ENCODE assay signal across 8 cellular contexts in genomic region chr6:36977470-36977941, GRCh38. TPM values are rescaled to one million over a fixed set of nuclear protein-coding genes. Genes with fewer than 3 reads are reported as not detected.
A peak's percentile ranks its signal among the peaks of the same experiment; 100 is the strongest.
DNase-seq lines count a peak whose midpoint lies in the region; ATAC-seq and TF ChIP-seq lines count a peak whose summit lies in the region.

No MANE protein-coding gene starts in this region.

- H3K36me3 Mint-ChIP-seq in CD14-positive monocyte (peaks cover 86 to 93% of the 10 kb centered on the region in 2 donors), nephron progenitor cell (ENCODE audit: low read depth) (peaks cover 38% of the 10 kb centered on the region)
- peaks cover 71% of the 10 kb centered on the region for H3K36me3 Mint-ChIP-seq in central memory CD8-positive, alpha-beta T cell (ENCODE audit: insufficient read depth)

- intact Hi-C loops in CD14-positive monocyte (cut with micrococcal nuclease) = loop anchor here in 1 of 2 donors (5.0 kb wide), 1 partner anchor 40 kb away; no protein-coding TSS in a partner anchor

- H3K4me3 Mint-ChIP-seq in CD14-positive monocyte (no peak overlapping the region), nephron progenitor cell (no peak overlapping the region)
- H3K4me3 Mint-ChIP-seq in central memory CD8-positive, alpha-beta T cell = no peak overlapping the region

- peak; percentile 43 for ATAC-seq in central memory CD8-positive, alpha-beta T cell (replicated peaks; ENCODE audit: extremely low read depth, poor library complexity, severe bottlenecking)
- ATAC-seq in HG03457 (IDR thresholded peaks at IDR 0.05; ENCODE audit: unreplicated experiment) = no peak
- ATAC-seq in HG03439 (IDR thresholded peaks at IDR 0.05; ENCODE audit: unreplicated experiment) = no peak

- no peak overlapping the region for H3K27ac ChIP-seq in HL-60 (replicated peaks)

- H3K27ac Mint-ChIP-seq in CD14-positive monocyte (peak overlapping the region in 3 of 7 donors; percentile 4 to 32 (median 5)), nephron progenitor cell (no peak overlapping the region)
- H3K27ac Mint-ChIP-seq in central memory CD8-positive, alpha-beta T cell (ENCODE audit: low read depth) = no peak overlapping the region

- no peaks in the 10 kb centered on the region for H3K27me3 ChIP-seq in HL-60 (ENCODE audit: insufficient read depth, poor library complexity, severe bottlenecking)

- TF ChIP-seq CTCF in CD14-positive monocyte (IDR thresholded peaks at IDR 0.05) (peak; percentile 45), HL-60 (IDR thresholded peaks at IDR 0.05; ENCODE audit: insufficient read depth, low read length) (peak; percentile 28), nephron progenitor cell (IDR thresholded peaks at IDR 0.05) (peak; percentile 41)

- no peaks in the 10 kb centered on the region for H3K9me3 Mint-ChIP-seq in CD14-positive monocyte
- H3K9me3 Mint-ChIP-seq in central memory CD8-positive, alpha-beta T cell = no peaks in the 10 kb centered on the region
- H3K9me3 Mint-ChIP-seq in nephron progenitor cell = no peaks in the 10 kb centered on the region

- DNase-seq in CD14-positive monocyte (ENCODE audit: low spot score) (no peak), HL-60 (ENCODE audit: low read depth in 1 of 2, low spot score in 1 of 2) (no peak), nephron progenitor cell (peak; percentile 41), midbrain (lab: John Stamatoyannopoulos, UW) (no peak), HUDEP-2 (lab: John Stamatoyannopoulos, UW; ENCODE audit: unreplicated experiment in 76 of 76) (no peak)
- no peak for DNase-seq in central memory CD8-positive, alpha-beta T cell (ENCODE audit: low spot score in 2 of 2)

- H3K4me3 ChIP-seq in HL-60 (replicated peaks; ENCODE audit: insufficient read depth, low read length) = no peak overlapping the region

- peaks cover 0 to 1% (median 0%) of the 10 kb centered on the region in 3 donors for H3K27me3 Mint-ChIP-seq in CD14-positive monocyte (ENCODE audit: low read depth in 3 of 3)
- H3K27me3 Mint-ChIP-seq in central memory CD8-positive, alpha-beta T cell = no peaks in the 10 kb centered on the region
- H3K27me3 Mint-ChIP-seq in nephron progenitor cell (ENCODE audit: low read depth, poor library complexity) = no peaks in the 10 kb centered on the region

- H3K4me1 Mint-ChIP-seq in CD14-positive monocyte (peaks cover 6% of the 10 kb centered on the region), nephron progenitor cell (peaks cover 41% of the 10 kb centered on the region)
- H3K4me1 Mint-ChIP-seq in central memory CD8-positive, alpha-beta T cell = peaks cover 30% of the 10 kb centered on the region

RNA-seq across cellular contexts. Expression of gene MTCH1, which starts 8.5 kb away (rescaled TPM):
- 100 to 1,000 TPM; 111 to 118 TPM for polyA plus RNA-seq in CD14-positive monocyte

RNA-seq across cellular contexts. Expression of gene PI16, which starts 23.0 kb away (rescaled TPM):
- polyA plus RNA-seq in CD14-positive monocyte = under 1 TPM in 1 of 2 donors, not detected in 1; 0.22 TPM

RNA-seq across cellular contexts. Expression of gene FGD2, which starts 27.9 kb away (rescaled TPM):
- polyA plus RNA-seq in CD14-positive monocyte = 10 to 100 TPM; 25.3 to 50.0 TPM
